In genomic region chr2:210502997-210503621, GRCh38 we compare ENCODE assay signal across 8 cellular contexts. TPM values are rescaled to one million over a fixed set of nuclear protein-coding genes. Genes with fewer than 3 reads are reported as not detected.
DNase-seq lines count a peak whose midpoint lies in the region; ATAC-seq, FAIRE-seq and TF ChIP-seq lines count a peak whose summit lies in the region.

No MANE protein-coding gene starts in this region.

- H3K4me2 ChIP-seq in OCI-LY7 (ENCODE audit: low read length), result no peak overlapping the region
- H3K4me2 ChIP-seq in GM12878 (ENCODE audit: control insufficient read depth, insufficient read depth), result no peak overlapping the region

- no peak overlapping the region for H3K27ac ChIP-seq in OCI-LY7 (ENCODE audit: low read depth, low read length, poor library complexity, severe bottlenecking)
- no peak overlapping the region for H3K27ac ChIP-seq in GM12878 (ENCODE audit: control insufficient read depth, insufficient read depth)
- H3K27ac ChIP-seq in small intestine (ENCODE audit: low read depth in 1 of 2, low read length in 1 of 2), result no peak overlapping the region

- CTCF ChIA-PET in OCI-LY7 (lab: Charles Lee; ENCODE audit: unreplicated experiment) (interaction anchor here (1.0 to 1.2 kb wide), 2 partner anchors 9 to 33 kb away, joined by 3 read pairs; no protein-coding TSS in a partner anchor), GM12878 (lab: Yijun Ruan, JAX) (interaction anchor here (0.6 to 3.7 kb wide), 45 partner anchors 8 to 1521 kb away, joined by 3 to 37 read pairs (median 6); no protein-coding TSS in a partner anchor)

- ATAC-seq in GM19468 (IDR thresholded peaks at IDR 0.05; ENCODE audit: extremely low read depth, unreplicated experiment), result peak; percentile 92
- ATAC-seq in HG03575 (IDR thresholded peaks at IDR 0.05; ENCODE audit: extremely low read depth, insufficient number of reproducible peaks, low FRiP score, unreplicated experiment), result peak; percentile 92
- ATAC-seq in GM12878, result peak; percentile 89

- no peak for TF ChIP-seq EP300 in GM12878 (IDR thresholded peaks at IDR 0.05; ENCODE audit: borderline replicate concordance in 1 of 2, control insufficient read depth in 1 of 2, low read depth in 2 of 2, low read length in 2 of 2)

- BruUV-seq in OCI-LY7 (replicated peaks; lab: Mats Ljungman, UMichigan) (no TSS peak), GM12878 (replicated peaks; lab: Mats Ljungman, UMichigan) (no TSS peak)

- no peak overlapping the region for H3K4me3 ChIP-seq in OCI-LY7 (ENCODE audit: low read depth, low read length, poor library complexity, severe bottlenecking)
- no peak overlapping the region for H3K4me3 ChIP-seq in GM12878
- peak overlapping the region in 1 of 2 donors; percentile 50 for H3K4me3 ChIP-seq in small intestine (ENCODE audit: low read depth in 1 of 2, low read length in 2 of 2)

- H3K36me3 ChIP-seq in OCI-LY7 (ENCODE audit: insufficient read depth, low read length) (no peaks in the 10 kb centered on the region), GM12878 (ENCODE audit: control insufficient read depth in 2 of 2, insufficient read depth in 2 of 2, low read length in 1 of 2) (no peaks in the 10 kb centered on the region), small intestine (ENCODE audit: control insufficient read depth in 2 of 2, insufficient read depth in 2 of 2, low read length in 2 of 2) (no peaks in the 10 kb centered on the region)

- no peak for TF ChIP-seq POLR2A in GM12878 (IDR thresholded peaks at IDR 0.05; ENCODE audit: low read depth, low read length)

- no peaks in the 10 kb centered on the region for H3K4me1 ChIP-seq in OCI-LY7 (ENCODE audit: insufficient read depth, low read length, poor library complexity, severe bottlenecking)
- no peaks in the 10 kb centered on the region for H3K4me1 ChIP-seq in GM12878 (ENCODE audit: control insufficient read depth, insufficient read depth, low read length)
- no peaks in the 10 kb centered on the region for H3K4me1 ChIP-seq in small intestine (ENCODE audit: control insufficient read depth in 2 of 2, insufficient read depth in 1 of 2, low read depth in 1 of 2, low read length in 1 of 2)

- SMC1A ChIA-PET in GM12878 (lab: Charles Lee; ENCODE audit: uncharacterized antibody, unreplicated experiment), result interaction anchor here (0.6 to 2.7 kb wide), 20 partner anchors 9 to 532 kb away, joined by 3 to 13 read pairs (median 4); no protein-coding TSS in a partner anchor

- intact Hi-C loops in OCI-LY7 (cut with micrococcal nuclease; ENCODE audit: unreplicated experiment) (no loop called here), GM12878 (cut with micrococcal nuclease; ENCODE audit: unreplicated experiment) (loop anchor here (2.0 kb wide), 1 partner anchor 58 kb away; no protein-coding TSS in a partner anchor)

- H4K20me1 ChIP-seq in OCI-LY7 (ENCODE audit: insufficient read depth, low read length) (no peaks in the 10 kb centered on the region), GM12878 (ENCODE audit: control insufficient read depth, insufficient read depth) (no peaks in the 10 kb centered on the region; the same call in 1 of the 2 replicates)

- H3K9ac ChIP-seq in GM12878 (ENCODE audit: control insufficient read depth, insufficient read depth, low read length), result no peak overlapping the region

- DNase-seq in G401 (ENCODE audit: low spot score), result peak; percentile 74
- peak; percentile 48 for DNase-seq in OCI-LY7 (ENCODE audit: low spot score)
- no peak for DNase-seq in GM12878 (ENCODE audit: low read depth, low spot score)
- DNase-seq in inferior parietal cortex (ENCODE audit: extremely low spot score), result peak; percentile 92
- DNase-seq in small intestine, result peak; percentile 81
- no peak for DNase-seq in 8988T

- H3K9me3 ChIP-seq in OCI-LY7 (ENCODE audit: low read length), result no peaks in the 10 kb centered on the region
- no peaks in the 10 kb centered on the region; the same call in 2 of the 3 replicates for H3K9me3 ChIP-seq in GM12878 (replicated peaks; ENCODE audit: control insufficient read depth, insufficient read depth, low read length)
- H3K9me3 ChIP-seq in small intestine (ENCODE audit: control insufficient read depth, low read depth), result no peaks in the 10 kb centered on the region

- peak; percentile 84 for FAIRE-seq in GM12878 (lab: Jason Lieb, UNC)
- no peak for FAIRE-seq in small intestine (lab: Jason Lieb, UNC)

- no peaks in the 10 kb centered on the region for H3K9me2 ChIP-seq in OCI-LY7 (ENCODE audit: insufficient read depth, low read length)

- in situ Hi-C loops in G401 (cut with HindIII; ENCODE audit: low sequenced_read_pairs) (no loop called here), GM12878 (cut with MboI) (no loop called here)

- H3K27me3 ChIP-seq in GM12878 (replicated peaks in 1 of 2; ENCODE audit: control insufficient read depth in 2 of 2, insufficient read depth in 2 of 2, low read length in 1 of 2) (no peaks in the 10 kb centered on the region), small intestine (ENCODE audit: control insufficient read depth in 2 of 2, insufficient read depth in 2 of 2, low read length in 2 of 2) (no peaks in the 10 kb centered on the region)

- TF ChIP-seq CTCF in OCI-LY7 (conservative IDR thresholded peaks at IDR 0.05; ENCODE audit: low read length) (peak; percentile 94), GM12878 (IDR thresholded peaks at IDR 0.05 in 2 of 3, conservative IDR thresholded peaks at IDR 0.05 in 1 of 3; ENCODE audit: control insufficient read depth in 2 of 3, extremely low read depth in 1 of 3, insufficient read depth in 1 of 3, low read depth in 3 of 3, low read length in 3 of 3) (peak; percentile 78 to 96 (median 91))

- POLR2A ChIA-PET in OCI-LY7 (lab: Charles Lee), result interaction anchor here (1.1 to 1.4 kb wide), 5 partner anchors 12 to 55 kb away, joined by 3 to 6 read pairs (median 3); no protein-coding TSS in a partner anchor
- POLR2A ChIA-PET in GM12878 (lab: Charles Lee), result interaction anchor here (1.5 kb wide), 1 partner anchor 27 kb away, joined by 3 read pairs; the partner anchor contains the start of gene LANCL1

- H3K79me2 ChIP-seq in OCI-LY7 (ENCODE audit: insufficient read depth, low read depth, low read length) (no peaks in the 10 kb centered on the region), GM12878 (ENCODE audit: control insufficient read depth, insufficient read depth, low read length) (no peaks in the 10 kb centered on the region)

- 19% methylated on average over 7 of the region's 7 CpGs for WGBS in GM12878 (ENCODE audit: insufficient coverage, insufficient replicate concordance, low lambda C conversion rate, missing lambda C conversion rate)
- WGBS in small intestine, 3 donors, result 7 to 21% (median 8%) methylated on average over 7 of the region's 7 CpGs

- peak; percentile 52; the same call in 1 of the 2 replicates for TF ChIP-seq RAD21 in GM12878 (IDR thresholded peaks at IDR 0.05; ENCODE audit: insufficient read depth, low read depth, low read length)

- H2AFZ ChIP-seq in OCI-LY7 (ENCODE audit: low read length), result no peak overlapping the region; the same call in 1 of the 2 replicates
- H2AFZ ChIP-seq in GM12878 (ENCODE audit: control insufficient read depth, low read depth, low read length), result no peak overlapping the region

- RAD21 ChIA-PET in GM12878 (lab: Charles Lee; ENCODE audit: unreplicated experiment), result interaction anchor here (0.6 to 1.8 kb wide), 8 partner anchors 15 to 710 kb away, joined by 3 to 8 read pairs (median 3); no protein-coding TSS in a partner anchor

TF ChIP-seq in GM12878, 131 proteins besides CTCF, POLR2A, EP300 and RAD21 (continues in another document):
- 0 out of 2 replicates have a peak, but pooled peaks have one; percentile 13 for TF ChIP-seq CREB1 (IDR thresholded peaks at IDR 0.05; ENCODE audit: low read depth)

RNA-seq across cellular contexts. Expression of gene LANCL1, which starts 26.6 kb away (rescaled TPM):
- total RNA-seq in G401 (2014; rRNA removed; shearing (Covaris generic)), result 49.2 and 63.7 TPM in 2 replicates
- total RNA-seq in OCI-LY7 (2014; rRNA removed; shearing (Covaris generic)), result 20.4 and 22.5 TPM in 2 replicates
- 55.2 and 67.3 TPM in 2 replicates for total RNA-seq in OCI-LY7 (2022)
- 27.5 and 30.4 TPM in 2 replicates for total RNA-seq in GM12878 (2013; cell fraction: nucleolus; rRNA removed)
- 16.1 and 21.0 TPM in 2 replicates for total RNA-seq in GM12878 (2014; rRNA removed)
- total RNA-seq in GM12878 (2014; rRNA removed; fragmentation: Illumina TruSeq; extraction: Trizol), result 22.9 and 26.1 TPM in 2 replicates
- total RNA-seq in GM12878 (2021), result 30.9 and 33.4 TPM in 2 replicates
- polyA plus RNA-seq in GM12878 (2011; ENCODE audit: low read depth), result 13.7 TPM
- 79.1 and 90.1 TPM in 2 replicates for polyA plus RNA-seq in GM12878 (2011; rRNA removed)
- polyA plus RNA-seq in GM12878 (2011; cell fraction: cytosol; rRNA removed), result 48.3 and 62.4 TPM in 2 replicates
- polyA plus RNA-seq in GM12878 (2011; cell fraction: nucleus; rRNA removed), result 38.0 and 44.0 TPM in 2 replicates
- polyA plus RNA-seq in GM12878 (2012), result 12.9 and 15.7 TPM in 2 replicates
- 33.6 and 38.3 TPM in 2 replicates for polyA plus RNA-seq in GM12878 (2014; fragmentation: Illumina TruSeq; extraction: Trizol)
- polyA plus RNA-seq in GM12878 (2014; fragmentation: Nextera tagmentation; extraction: Ambion mirVana), result 10 to 100 TPM; 13.6 to 18.4 TPM
- 21.2 and 22.9 TPM in 2 replicates for polyA plus RNA-seq in GM12878 (2014; rRNA removed)
- 10 to 100 TPM; 31.7 to 33.6 TPM for polyA plus RNA-seq in GM12878 (2016; fragmentation: Nextera tagmentation; extraction: Ambion mirVana)
- 72.9 and 78.3 TPM in 2 replicates for polyA minus RNA-seq in GM12878 (2011; rRNA and poly(A)+ RNA removed)
- 28.5 and 28.8 TPM in 2 replicates for polyA minus RNA-seq in GM12878 (2011; cell fraction: cytosol; rRNA and poly(A)+ RNA removed)
- 16.7 and 17.3 TPM in 2 replicates for polyA minus RNA-seq in GM12878 (2011; cell fraction: nucleus; rRNA and poly(A)+ RNA removed)
- 10 to 100 TPM in 1 of 3 donors, 1 to 10 TPM in 2; 8.6 to 21.4 (median 8.9) TPM for polyA plus RNA-seq in small intestine

RNA-seq across cellular contexts. Expression of gene CPS1, which starts 53.3 kb away (rescaled TPM):
- total RNA-seq in G401 (2014; rRNA removed; shearing (Covaris generic)), result 12.8 and 17.1 TPM in 2 replicates
- 0.06 and 1.2 TPM in 2 replicates for total RNA-seq in OCI-LY7 (2014; rRNA removed; shearing (Covaris generic))
- 0.20 and 0.27 TPM in 2 replicates for total RNA-seq in OCI-LY7 (2022)
- 10.2 and 14.2 TPM in 2 replicates for total RNA-seq in GM12878 (2013; cell fraction: nucleolus; rRNA removed)
- 1.1 and 2.1 TPM in 2 replicates for total RNA-seq in GM12878 (2014; rRNA removed)
- 0.63 and 0.78 TPM in 2 replicates for total RNA-seq in GM12878 (2014; rRNA removed; fragmentation: Illumina TruSeq; extraction: Trizol)
- total RNA-seq in GM12878 (2021), result 0.77 and 1.0 TPM in 2 replicates
- polyA plus RNA-seq in GM12878 (2011; ENCODE audit: low read depth), result 1.8 TPM
- 4.6 and 5.7 TPM in 2 replicates for polyA plus RNA-seq in GM12878 (2011; rRNA removed)
- 1.4 and 2.2 TPM in 2 replicates for polyA plus RNA-seq in GM12878 (2011; cell fraction: cytosol; rRNA removed)
- polyA plus RNA-seq in GM12878 (2011; cell fraction: nucleus; rRNA removed), result 10.3 and 17.4 TPM in 2 replicates
- 0.84 and 0.87 TPM in 2 replicates for polyA plus RNA-seq in GM12878 (2012)
- polyA plus RNA-seq in GM12878 (2014; fragmentation: Illumina TruSeq; extraction: Trizol), result 0.59 and 0.63 TPM in 2 replicates
- polyA plus RNA-seq in GM12878 (2014; fragmentation: Nextera tagmentation; extraction: Ambion mirVana), result under 1 TPM; 0.20 to 0.32 TPM
- 0.32 and 0.47 TPM in 2 replicates for polyA plus RNA-seq in GM12878 (2014; rRNA removed)
- polyA plus RNA-seq in GM12878 (2016; fragmentation: Nextera tagmentation; extraction: Ambion mirVana), result under 1 TPM; 0.32 to 0.48 TPM
- 8.8 and 11.8 TPM in 2 replicates for polyA minus RNA-seq in GM12878 (2011; rRNA and poly(A)+ RNA removed)
- polyA minus RNA-seq in GM12878 (2011; cell fraction: cytosol; rRNA and poly(A)+ RNA removed), result 13.1 and 20.1 TPM in 2 replicates
- polyA minus RNA-seq in GM12878 (2011; cell fraction: nucleus; rRNA and poly(A)+ RNA removed), result 12.6 and 14.9 TPM in 2 replicates
- 100 to 1,000 TPM in 2 of 3 donors, 10 to 100 TPM in 1; 64.0 to 191 (median 120) TPM for polyA plus RNA-seq in small intestine

Comparison
In these comparisons a context has a peak if more than half of its experiments do, and no peak if none do; other contexts are left out.
1. DNase-seq: peak in G401 (single experiment), OCI-LY7 (single experiment), inferior parietal cortex (single experiment) and small intestine (single experiment); none in GM12878 (single experiment) and 8988T (single experiment).
2. Peak in every context shown above with its lines, with median percentiles within 50 percentile points of each other: ATAC-seq.